ENCODE assay signal across 16 cellular contexts in the genomic region with DNA sequence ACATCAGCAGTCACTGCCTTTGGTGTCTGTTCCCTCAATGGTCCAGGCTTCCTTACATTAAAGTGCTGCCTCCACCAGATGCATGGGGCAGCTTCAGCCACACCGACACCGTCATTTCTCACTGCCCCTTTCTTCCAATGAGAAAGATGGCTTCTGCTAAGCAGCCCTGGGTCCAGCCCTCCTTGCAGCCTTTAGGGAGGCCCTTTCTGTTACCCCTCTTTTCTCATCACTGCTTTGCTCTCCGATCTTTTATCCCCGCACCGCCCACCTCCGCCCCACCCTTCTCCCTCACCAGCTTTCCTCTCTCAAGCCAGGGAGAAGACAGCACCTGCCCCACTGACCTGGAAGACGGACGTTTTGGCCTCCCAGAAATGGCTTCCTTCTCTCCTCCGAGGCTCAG. TPM values are rescaled to one million over a fixed set of nuclear protein-coding genes. Genes with fewer than 3 reads are reported as not detected.
DNase-seq lines count a peak whose midpoint lies in the region; ATAC-seq and TF ChIP-seq lines count a peak whose summit lies in the region.
"Had no signal": no experiment of that assay in that cellular context is flagged by ENCODE, and none has a peak within 500 bp of the region (broad histone marks: within the 10 kb centered on the region; RNA-seq: fewer than 3 reads in every experiment).

No MANE protein-coding gene starts in this region.

- H3K9ac ChIP-seq in KMS-11: no peak overlapping the region

- H2AFZ ChIP-seq in KMS-11 (ENCODE audit: low read depth): no peak overlapping the region

- peak overlapping the region; percentile 76 for H3K27ac Mint-ChIP-seq in T-helper 1 cell treated with Interleukin-12 subunit alpha and Interleukin-12 subunit beta and Interleukin-4 antibody, amounts not matched to agents 30 μg/mL and 1 μg/mL, for 36 hours
- peak overlapping the region; percentile 65 for H3K27ac Mint-ChIP-seq in activated naive CD8-positive, alpha-beta T cell treated with anti-CD3 and anti-CD28 coated beads for 36 hours

- peak overlapping the region; percentile 38 for H3K4me3 Mint-ChIP-seq in T-helper 1 cell treated with Interleukin-12 subunit alpha and Interleukin-12 subunit beta and Interleukin-4 antibody, amounts not matched to agents 30 μg/mL and 1 μg/mL, for 36 hours
- peak overlapping the region; percentile 29 for H3K4me3 Mint-ChIP-seq in activated naive CD8-positive, alpha-beta T cell treated with anti-CD3 and anti-CD28 coated beads for 36 hours

- no peaks in the 10 kb centered on the region for H3K9me3 ChIP-seq in tibial artery
- H3K9me3 ChIP-seq: thyroid gland had no signal

- H3K4me3 ChIP-seq in KMS-11 (IDR thresholded peaks at IDR 0.05; ENCODE audit: insufficient read depth, low read depth, low read length) (peak overlapping the region; percentile 31), tibial artery (no peak overlapping the region)
- H3K4me3 ChIP-seq: lung, thyroid gland had no signal

- peaks cover 18% of the 10 kb centered on the region for H3K36me3 Mint-ChIP-seq in T-helper 1 cell treated with Interleukin-12 subunit alpha and Interleukin-12 subunit beta and Interleukin-4 antibody, amounts not matched to agents 30 μg/mL and 1 μg/mL, for 36 hours (ENCODE audit: low read depth)
- peaks cover 12% of the 10 kb centered on the region for H3K36me3 Mint-ChIP-seq in activated naive CD8-positive, alpha-beta T cell treated with anti-CD3 and anti-CD28 coated beads for 36 hours

- H3K79me2 ChIP-seq in KMS-11 (ENCODE audit: insufficient read depth, low read depth): no peaks in the 10 kb centered on the region

- ATAC-seq in GM19463 (IDR thresholded peaks at IDR 0.05; ENCODE audit: unreplicated experiment) (no peak), GM19467 (IDR thresholded peaks at IDR 0.05; ENCODE audit: unreplicated experiment) (no peak)

- H4K20me1 ChIP-seq in KMS-11 (ENCODE audit: insufficient read depth): no peaks in the 10 kb centered on the region

- H3K27ac ChIP-seq in KMS-11 (no peak overlapping the region), tibial artery (no peak overlapping the region)
- H3K27ac ChIP-seq: 22Rv1, thyroid gland, VCaP had no signal

- intact Hi-C loops in tibial artery (cut with DNase I; ENCODE audit: low total_unique reads): no loop called here

- H3K4me1 ChIP-seq in KMS-11 (ENCODE audit: low read depth, poor library complexity, severe bottlenecking) (peaks cover 14% of the 10 kb centered on the region), tibial artery (no peaks in the 10 kb centered on the region)

- H3K4me2 ChIP-seq in KMS-11: peak overlapping the region; percentile 36

- TF ChIP-seq CTCF in KMS-11 (conservative IDR thresholded peaks at IDR 0.05; ENCODE audit: low read depth, low read length) (no peak), tibial artery (IDR thresholded peaks at IDR 0.05) (no peak)

- peaks cover 44% of the 10 kb centered on the region for H3K27me3 Mint-ChIP-seq in T-helper 1 cell treated with Interleukin-12 subunit alpha and Interleukin-12 subunit beta and Interleukin-4 antibody, amounts not matched to agents 30 μg/mL and 1 μg/mL, for 36 hours (ENCODE audit: low read depth)
- H3K27me3 Mint-ChIP-seq in activated naive CD8-positive, alpha-beta T cell treated with anti-CD3 and anti-CD28 coated beads for 36 hours: peaks cover 27% of the 10 kb centered on the region

- no peaks in the 10 kb centered on the region for H3K27me3 ChIP-seq in KMS-11 (ENCODE audit: insufficient read depth, low read depth)
- H3K27me3 ChIP-seq in tibial artery: no peaks in the 10 kb centered on the region
- H3K27me3 ChIP-seq: thyroid gland had no signal

- peaks cover 18% of the 10 kb centered on the region for H3K4me1 Mint-ChIP-seq in T-helper 1 cell treated with Interleukin-12 subunit alpha and Interleukin-12 subunit beta and Interleukin-4 antibody, amounts not matched to agents 30 μg/mL and 1 μg/mL, for 36 hours (ENCODE audit: low read depth)
- peaks cover 35% of the 10 kb centered on the region for H3K4me1 Mint-ChIP-seq in activated naive CD8-positive, alpha-beta T cell treated with anti-CD3 and anti-CD28 coated beads for 36 hours

- DNase-seq in T-helper 1 cell (no peak), retina (peak; percentile 59), tibial artery (no peak)
- no peak for DNase-seq in activated naive CD8-positive, alpha-beta T cell treated with anti-CD3 and anti-CD28 coated beads for 36 hours
- DNase-seq: EL, thyroid gland had no signal

- H3K9me3 Mint-ChIP-seq in T-helper 1 cell treated with Interleukin-12 subunit alpha and Interleukin-12 subunit beta and Interleukin-4 antibody, amounts not matched to agents 30 μg/mL and 1 μg/mL, for 36 hours: no peaks in the 10 kb centered on the region
- no peaks in the 10 kb centered on the region for H3K9me3 Mint-ChIP-seq in activated naive CD8-positive, alpha-beta T cell treated with anti-CD3 and anti-CD28 coated beads for 36 hours

- H3K36me3 ChIP-seq in KMS-11 (ENCODE audit: insufficient read depth) (no peaks in the 10 kb centered on the region), tibial artery (peaks cover 18 to 30% (median 20%) of the 10 kb centered on the region in 3 donors)

RNA-seq across cellular contexts. Expression of a gene that starts 28.2 kb away (rescaled TPM):
- under 1 TPM; 0.49 to 0.58 TPM for total RNA-seq in activated naive CD8-positive, alpha-beta T cell treated with anti-CD3 and anti-CD28 coated beads for 36 hours
- total RNA-seq: glomerular endothelial cell, H1 had no signal

RNA-seq across cellular contexts. Expression of a gene that starts 28.7 kb away (rescaled TPM):
- not detected for total RNA-seq in activated naive CD8-positive, alpha-beta T cell treated with anti-CD3 and anti-CD28 coated beads for 36 hours
- total RNA-seq: esophagus mucosa, glomerular endothelial cell, H1, thyroid gland had no signal
